30 cellular contexts compared by ENCODE assay signal in genomic region chr1:224594360-224594759, GRCh38. TPM values are rescaled to one million over a fixed set of nuclear protein-coding genes. Genes with fewer than 3 reads are reported as not detected.
"Had no signal": no experiment of that assay in that cellular context is flagged by ENCODE, and none has a peak within 500 bp of the region (broad histone marks: within the 10 kb centered on the region; RNA-seq: fewer than 3 reads in every experiment).

No MANE protein-coding gene starts in this region.

- H3K27me3 Mint-ChIP-seq: activated CD4-positive, alpha-beta memory T cell treated with anti-CD3 and anti-CD28 coated beads for 36 hours; activated naive CD8-positive, alpha-beta T cell treated with anti-CD3 and anti-CD28 coated beads, Interleukin-2, amount 10 ng/mL, durations not matched to agents 7 days and 5 days; progenitor cell of endocrine pancreas; stimulated activated naive CD8-positive, alpha-beta T cell treated with anti-CD3 and anti-CD28 coated beads, Interleukin-15, amount 100 ng/mL, for 72 hours had no signal

- H3K4me1 ChIP-seq: ascending aorta, left ventricle myocardium inferior, right lobe of liver, thyroid gland had no signal

- H3K27ac ChIP-seq: ascending aorta, esophagus squamous epithelium, left ventricle myocardium inferior, neutrophil, ovary, right lobe of liver, thyroid gland, WERI-Rb-1 had no signal

- DNase-seq: activated CD4-positive, alpha-beta memory T cell treated with anti-CD3 and anti-CD28 coated beads for 36 hours; activated CD4-positive, alpha-beta T cell treated with anti-CD3 and anti-CD28 coated beads, Interleukin-2, amount 10 ng/mL, durations not matched to agents 24 days and 14 days; activated CD4-positive, CD25-positive, alpha-beta regulatory T cell treated with anti-CD3 and anti-CD28 coated beads, Interleukin-2, amount 50 U/mL, for 72 hours; activated CD8-positive, alpha-beta memory T cell treated with anti-CD3 and anti-CD28 coated beads, Interleukin-2, amount 50 U/mL, for 4 hours; activated effector memory CD4-positive, alpha-beta T cell treated with anti-CD3 and anti-CD28 coated beads, Interleukin-2, amount 50 U/mL, for 16 hours; activated naive CD4-positive, alpha-beta T cell treated with anti-CD3 and anti-CD28 coated beads for 36 hours; activated naive CD8-positive, alpha-beta T cell treated with anti-CD3 and anti-CD28 coated beads, Interleukin-2, amount 10 ng/mL, durations not matched to agents 7 days and 5 days; activated T-cell treated with anti-CD3 and anti-CD28 coated beads, Interleukin-2, amount 50 U/mL, for 1 hour; caudate nucleus; endodermal cell; esophagus squamous epithelium; glutamatergic neuron; left ventricle myocardium inferior; mammary epithelial cell; nephron progenitor cell; ovary; right lobe of liver; stimulated activated CD4-positive, alpha-beta T cell treated with anti-CD3 and anti-CD28 coated beads, Interleukin-2, amount 100 ng/mL, for 48 hours; stimulated activated naive CD8-positive, alpha-beta T cell treated with anti-CD3 and anti-CD28 coated beads, Interleukin-15, amount 100 ng/mL, for 72 hours; substantia nigra; T-helper 9 cell; thyroid gland; WERI-Rb-1 had no signal

- ATAC-seq: right lobe of liver; stimulated activated naive CD8-positive, alpha-beta T cell treated with anti-CD3 and anti-CD28 coated beads, Interleukin-15, amount 100 ng/mL, for 72 hours had no signal

- H3K27me3 ChIP-seq: ascending aorta, esophagus squamous epithelium, neutrophil, ovary, right lobe of liver, thyroid gland had no signal

- H3K9me3 Mint-ChIP-seq: activated CD4-positive, alpha-beta T cell treated with anti-CD3 and anti-CD28 coated beads, Interleukin-2, amount 10 ng/mL, durations not matched to agents 24 days and 14 days; activated naive CD4-positive, alpha-beta T cell treated with anti-CD3 and anti-CD28 coated beads for 36 hours; activated naive CD8-positive, alpha-beta T cell treated with anti-CD3 and anti-CD28 coated beads, Interleukin-2, amount 10 ng/mL, durations not matched to agents 7 days and 5 days; activated T-helper 1 cell treated with anti-CD3 and anti-CD28 coated beads, Interleukin-12 subunit alpha, Interleukin-12 subunit beta, Interleukin-2, Interleukin-4 antibody, amounts not matched to agents 30 ng/mL and 10 ng/mL and 1 ng/mL, durations not matched to agents 14 hours and 24 hours and 36 hours; stimulated activated naive CD8-positive, alpha-beta T cell treated with anti-CD3 and anti-CD28 coated beads, Interleukin-15, amount 100 ng/mL, for 72 hours; T-helper 1 cell treated with Interleukin-12 subunit alpha and Interleukin-12 subunit beta and Interleukin-4 antibody, amounts not matched to agents 30 μg/mL and 1 μg/mL, for 36 hours had no signal

- H3K4me3 ChIP-seq: ascending aorta, esophagus squamous epithelium, left ventricle myocardium inferior, ovary, right lobe of liver, thyroid gland had no signal

- FAIRE-seq: frontal cortex, islet of Langerhans had no signal

- H3K27ac Mint-ChIP-seq: activated CD4-positive, alpha-beta memory T cell treated with anti-CD3 and anti-CD28 coated beads for 36 hours; activated CD4-positive, alpha-beta T cell treated with anti-CD3 and anti-CD28 coated beads, Interleukin-2, amount 10 ng/mL, durations not matched to agents 24 days and 14 days; activated naive CD4-positive, alpha-beta T cell treated with anti-CD3 and anti-CD28 coated beads for 36 hours; activated naive CD8-positive, alpha-beta T cell treated with anti-CD3 and anti-CD28 coated beads, Interleukin-2, amount 10 ng/mL, durations not matched to agents 7 days and 5 days; activated T-helper 1 cell treated with anti-CD3 and anti-CD28 coated beads, Interleukin-12 subunit alpha, Interleukin-12 subunit beta, Interleukin-2, Interleukin-4 antibody, amounts not matched to agents 30 ng/mL and 10 ng/mL and 1 ng/mL, durations not matched to agents 14 hours and 24 hours and 36 hours; endodermal cell; nephron progenitor cell; progenitor cell of endocrine pancreas; T-helper 1 cell treated with Interleukin-12 subunit alpha and Interleukin-12 subunit beta and Interleukin-4 antibody, amounts not matched to agents 30 μg/mL and 1 μg/mL, for 36 hours had no signal

- H3K36me3 ChIP-seq: ascending aorta, esophagus squamous epithelium, left ventricle myocardium inferior, neutrophil, ovary, right lobe of liver, thyroid gland, WERI-Rb-1 had no signal

- H3K9me3 ChIP-seq: ascending aorta, esophagus squamous epithelium, neutrophil, ovary, right lobe of liver, thyroid gland had no signal

- H3K4me3 Mint-ChIP-seq: activated CD4-positive, alpha-beta memory T cell treated with anti-CD3 and anti-CD28 coated beads for 36 hours; activated CD4-positive, alpha-beta T cell treated with anti-CD3 and anti-CD28 coated beads, Interleukin-2, amount 10 ng/mL, durations not matched to agents 24 days and 14 days; activated naive CD4-positive, alpha-beta T cell treated with anti-CD3 and anti-CD28 coated beads for 36 hours; activated naive CD8-positive, alpha-beta T cell treated with anti-CD3 and anti-CD28 coated beads, Interleukin-2, amount 10 ng/mL, durations not matched to agents 7 days and 5 days; activated T-helper 1 cell treated with anti-CD3 and anti-CD28 coated beads, Interleukin-12 subunit alpha, Interleukin-12 subunit beta, Interleukin-2, Interleukin-4 antibody, amounts not matched to agents 30 ng/mL and 10 ng/mL and 1 ng/mL, durations not matched to agents 14 hours and 24 hours and 36 hours; endodermal cell; nephron progenitor cell; stimulated activated naive CD8-positive, alpha-beta T cell treated with anti-CD3 and anti-CD28 coated beads, Interleukin-15, amount 100 ng/mL, for 72 hours; T-helper 1 cell treated with Interleukin-12 subunit alpha and Interleukin-12 subunit beta and Interleukin-4 antibody, amounts not matched to agents 30 μg/mL and 1 μg/mL, for 36 hours had no signal

- H3K36me3 Mint-ChIP-seq: activated CD4-positive, alpha-beta memory T cell treated with anti-CD3 and anti-CD28 coated beads for 36 hours had no signal

- H3K4me1 Mint-ChIP-seq: nephron progenitor cell had no signal

RNA-seq across cellular contexts. Expression of gene CNIH3, which starts 21.8 kb away (rescaled TPM):
- total RNA-seq: ascending aorta had no signal
